20 cellular contexts compared by ENCODE assay signal in genomic region chr18:11726556-11726955, GRCh38.
"Had no signal": no experiment of that assay in that cellular context is flagged by ENCODE, and none has a peak within 500 bp of the region (broad histone marks: within the 10 kb centered on the region; RNA-seq: fewer than 3 reads in every experiment).

No MANE protein-coding gene starts in this region.

- H3K36me3 ChIP-seq: cardiac muscle cell, left ventricle myocardium inferior, tibial artery had no signal

- H3K27me3 ChIP-seq: cardiac muscle cell had no signal

- H3K4me1 ChIP-seq: left ventricle myocardium inferior, tibial artery had no signal

- DNase-seq: activated CD4-positive, alpha-beta T cell treated with anti-CD3 and anti-CD28 coated beads for 4 hours; activated CD4-positive, alpha-beta T cell treated with anti-CD3 and anti-CD28 coated beads, Interleukin-2, amount 50 U/mL, for 48 hours; activated CD4-positive, CD25-positive, alpha-beta regulatory T cell; activated effector memory CD4-positive, alpha-beta T cell treated with Interleukin-2 at 50 U/mL for 16 hours; activated naive CD4-positive, alpha-beta T cell treated with anti-CD3 and anti-CD28 coated beads for 36 hours; activated naive CD8-positive, alpha-beta T cell treated with anti-CD3 and anti-CD28 coated beads, Interleukin-2, amount 10 ng/mL, durations not matched to agents 7 days and 5 days; activated T-cell treated with anti-CD3 and anti-CD28 coated beads, Interleukin-2, amount 50 U/mL, for 72 hours; amygdala; cortex of kidney; endodermal cell; foreskin fibroblast; immature natural killer cell; left ventricle myocardium inferior; naive thymus-derived CD8-positive, alpha-beta T cell; stimulated activated CD4-positive, alpha-beta T cell treated with anti-CD3 and anti-CD28 coated beads, Interleukin-12 subunit alpha, Interleukin-12 subunit beta, amount 100 ng/mL, for 4 hours; stimulated activated CD4-positive, alpha-beta T cell treated with anti-CD3 and anti-CD28 coated beads, Interleukin-4, amount 100 ng/mL, for 4 hours; substantia nigra; T1000; tibial artery had no signal

- H3K27ac ChIP-seq: cardiac muscle cell, left ventricle myocardium inferior, tibial artery had no signal

- ATAC-seq: activated T-cell treated with anti-CD3 and anti-CD28 coated beads, Interleukin-2, amount 50 U/mL, for 72 hours; naive thymus-derived CD8-positive, alpha-beta T cell had no signal

- H3K9me3 ChIP-seq: left ventricle myocardium inferior, tibial artery had no signal

- H3K4me3 ChIP-seq: cardiac muscle cell, left ventricle myocardium inferior, tibial artery had no signal
